9 cellular contexts compared by ENCODE assay signal in genomic region chr1:26839339-26839722, GRCh38. TPM values are rescaled to one million over a fixed set of nuclear protein-coding genes. Genes with fewer than 3 reads are reported as not detected.
DNase-seq lines count a peak whose midpoint lies in the region; ATAC-seq and TF ChIP-seq lines count a peak whose summit lies in the region.
"Had no signal": no experiment of that assay in that cellular context is flagged by ENCODE, and none has a peak within 500 bp of the region (broad histone marks: within the 10 kb centered on the region; RNA-seq: fewer than 3 reads in every experiment).

No MANE protein-coding gene starts in this region.

- TF ChIP-seq CTCF in SU-DHL-6 (IDR thresholded peaks at IDR 0.05; ENCODE audit: insufficient read depth, low read length, poor library complexity, severe bottlenecking) (no peak), GM13977 (IDR thresholded peaks at IDR 0.05; ENCODE audit: extremely low read depth, insufficient read depth, missing control alignments) (no peak)

- H3K36me3 ChIP-seq in SU-DHL-6 (ENCODE audit: low read length) (no peaks in the 10 kb centered on the region), skeletal muscle tissue (ENCODE audit: control insufficient read depth in 3 of 3, insufficient read depth in 3 of 3, low read length in 3 of 3) (peaks cover 26 to 47% (median 40%) of the 10 kb centered on the region in 3 donors)

- H3K4me1 ChIP-seq in skeletal muscle tissue (ENCODE audit: control insufficient read depth in 3 of 3, insufficient read depth in 3 of 3, low read length in 3 of 3), result no peaks in the 10 kb centered on the region
- H3K4me1 ChIP-seq: vagina had no signal

- H3K27me3 Mint-ChIP-seq in activated T-cell treated with anti-CD3 and anti-CD28 coated beads, Interleukin-2, amount 50 U/mL, for 4 hours (ENCODE audit: low read depth), result no peaks in the 10 kb centered on the region

- H4K20me1 ChIP-seq in SU-DHL-6 (ENCODE audit: low read depth, low read length), result no peaks in the 10 kb centered on the region

- H3K9me3 Mint-ChIP-seq in activated T-cell treated with anti-CD3 and anti-CD28 coated beads, Interleukin-2, amount 50 U/mL, for 4 hours, result no peaks in the 10 kb centered on the region

- H3K4me3 ChIP-seq in SU-DHL-6 (ENCODE audit: insufficient read depth, low read length, poor library complexity, severe bottlenecking) (no peak overlapping the region), skeletal muscle tissue (ENCODE audit: low read length in 3 of 3) (no peak overlapping the region)
- H3K4me3 ChIP-seq: vagina had no signal

- H3K4me3 Mint-ChIP-seq in activated T-cell treated with anti-CD3 and anti-CD28 coated beads, Interleukin-2, amount 50 U/mL, for 4 hours, result no peak overlapping the region

- no peaks in the 10 kb centered on the region for H3F3A ChIP-seq in SU-DHL-6 (ENCODE audit: insufficient read depth)

- DNase-seq in activated T-cell treated with anti-CD3 and anti-CD28 coated beads, Interleukin-2, amount 50 U/mL, for 4 hours, result no peak
- no peak for DNase-seq in activated T-cell treated with anti-CD3 and anti-CD28 coated beads, Interleukin-2, amount 50 U/mL, for 1 hour
- DNase-seq in GM13977 (ENCODE audit: low spot score), result no peak
- no peak for DNase-seq in NCI-H69 (lab: John Stamatoyannopoulos, UW)
- DNase-seq: amniotic stem cell; NK-92 treated with Interleukin-12 subunit alpha and Interleukin-12 subunit beta, amount 100 ng/mL, for 24 hours had no signal

- no peak overlapping the region for H2AFZ ChIP-seq in SU-DHL-6 (ENCODE audit: low read depth, low read length, severe bottlenecking)

- H3K9ac ChIP-seq in SU-DHL-6 (ENCODE audit: low read length) (no peak overlapping the region), skeletal muscle tissue (ENCODE audit: low read depth in 1 of 3, low read length in 3 of 3) (peak overlapping the region in 1 of 3 donors; percentile 16)

- in situ Hi-C loops in GM13977 (cut with MboI; ENCODE audit: low pct_unique_long_range_greater_than_20kb, low sequenced_read_pairs, unreplicated experiment), result no loop called here

- H3K9me3 ChIP-seq in SU-DHL-6 (ENCODE audit: insufficient read depth, low read length) (no peaks in the 10 kb centered on the region), skeletal muscle tissue (ENCODE audit: control insufficient read depth in 3 of 3, low read length in 3 of 3) (no peaks in the 10 kb centered on the region)
- H3K9me3 ChIP-seq: vagina had no signal

- peaks cover 27% of the 10 kb centered on the region for H3K4me1 Mint-ChIP-seq in activated T-cell treated with anti-CD3 and anti-CD28 coated beads, Interleukin-2, amount 50 U/mL, for 4 hours (ENCODE audit: low read depth)

- peaks cover 21% of the 10 kb centered on the region for H3K36me3 Mint-ChIP-seq in activated T-cell treated with anti-CD3 and anti-CD28 coated beads, Interleukin-2, amount 50 U/mL, for 4 hours (ENCODE audit: insufficient read depth)

- peak; percentile 8 to 12 for ATAC-seq in activated T-cell treated with anti-CD3 and anti-CD28 coated beads, Interleukin-2, amount 50 U/mL, for 4 hours

- H3K27ac ChIP-seq in SU-DHL-6 (ENCODE audit: low read depth, low read length) (0 out of 2 replicates have a peak overlapping the region, but pooled peaks have one; percentile 25), skeletal muscle tissue (ENCODE audit: low read depth, low read length) (peak overlapping the region; percentile 19)
- H3K27ac ChIP-seq: vagina had no signal

- no peaks in the 10 kb centered on the region for H3K27me3 ChIP-seq in SU-DHL-6 (ENCODE audit: low read length)
- no peaks in the 10 kb centered on the region for H3K27me3 ChIP-seq in skeletal muscle tissue (ENCODE audit: control insufficient read depth in 3 of 3, insufficient read depth in 3 of 3, low read length in 3 of 3)
- H3K27me3 ChIP-seq: vagina had no signal

- H3K9me2 ChIP-seq in SU-DHL-6 (replicated peaks; ENCODE audit: insufficient read depth, low read length), result no peaks in the 10 kb centered on the region

- no peaks in the 10 kb centered on the region for H3K79me2 ChIP-seq in SU-DHL-6 (ENCODE audit: insufficient read depth, low read length)

- no peak overlapping the region for H3K4me2 ChIP-seq in SU-DHL-6 (ENCODE audit: low read depth, low read length, poor library complexity, severe bottlenecking)

RNA-seq across cellular contexts. Expression of gene ZDHHC18, which starts 12.8 kb away (rescaled TPM):
- total RNA-seq in activated T-cell treated with anti-CD3 and anti-CD28 coated beads, Interleukin-2, amount 50 U/mL, for 4 hours, result 10 to 100 TPM; 66.1 to 76.8 (median 71.8) TPM
- 3.7 TPM for total RNA-seq in skeletal muscle tissue

RNA-seq across cellular contexts. Expression of gene SFN, which starts 23.6 kb away (rescaled TPM):
- total RNA-seq in activated T-cell treated with anti-CD3 and anti-CD28 coated beads, Interleukin-2, amount 50 U/mL, for 4 hours, result under 1 TPM; 0.19 to 0.61 (median 0.24) TPM
- not detected for total RNA-seq in skeletal muscle tissue

RNA-seq across cellular contexts. Expression of gene GPN2, which starts 50.8 kb away (rescaled TPM):
- total RNA-seq in activated T-cell treated with anti-CD3 and anti-CD28 coated beads, Interleukin-2, amount 50 U/mL, for 4 hours, result 10 to 100 TPM; 59.9 to 62.0 (median 61.1) TPM
- 6.3 TPM for total RNA-seq in skeletal muscle tissue

RNA-seq across cellular contexts. Expression of gene PIGV, which starts 51.6 kb away (rescaled TPM):
- 10 to 100 TPM in 2 of 3 donors, 1 to 10 TPM in 1; 8.4 to 11.2 (median 10.4) TPM for total RNA-seq in activated T-cell treated with anti-CD3 and anti-CD28 coated beads, Interleukin-2, amount 50 U/mL, for 4 hours
- total RNA-seq in skeletal muscle tissue, result 5.2 TPM

Comparison
In these comparisons a context has a peak if more than half of its experiments do, and no peak if none do; other contexts are left out.
1. RNA of gene ZDHHC18, which starts 12.8 kb away (total RNA-seq): 66.1 to 76.8 TPM in activated T-cell treated with anti-CD3 and anti-CD28 coated beads, Interleukin-2, amount 50 U/mL, for 4 hours; 3.7 TPM in skeletal muscle tissue (single experiment); every median in the first group is over 10 times any median in the second.